14 cellular contexts compared by ENCODE assay signal in the genomic region with DNA sequence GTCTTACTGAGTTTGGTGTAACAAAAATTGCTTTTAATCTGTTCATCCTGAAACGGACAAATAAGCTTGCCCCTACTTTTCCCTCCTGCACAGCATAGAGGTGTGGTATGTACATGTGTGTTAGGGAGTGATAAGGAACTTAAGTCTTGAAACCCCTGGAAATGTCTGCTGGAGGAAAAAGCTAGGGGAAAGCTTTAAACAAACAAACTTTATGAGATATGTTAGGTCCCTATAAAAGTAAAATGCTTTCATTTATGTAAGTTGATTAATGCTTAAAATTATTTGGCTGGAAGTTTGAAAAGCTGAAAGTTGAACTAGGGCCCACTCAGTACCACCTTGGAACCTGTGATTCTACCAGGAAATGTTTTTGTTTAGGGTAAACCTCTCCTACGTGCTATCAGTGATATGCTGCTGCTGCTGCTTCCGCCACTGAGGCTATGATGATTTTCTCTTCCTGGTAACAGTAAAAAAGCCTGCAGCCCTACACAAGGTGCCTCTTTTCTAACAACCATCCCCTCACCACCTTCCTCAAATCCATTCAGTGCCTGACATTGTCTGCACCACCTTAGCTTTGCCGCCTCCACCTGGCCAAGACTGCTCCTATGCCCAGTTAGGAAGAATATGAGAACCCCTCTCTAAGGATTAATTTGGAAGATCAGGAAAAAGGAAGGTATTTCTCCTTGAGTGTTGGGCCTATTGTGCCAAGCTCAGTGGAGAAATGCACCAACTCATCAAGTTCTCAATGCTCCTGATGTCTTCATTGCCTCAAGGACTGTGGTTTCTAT. TPM values are rescaled to one million over a fixed set of nuclear protein-coding genes. Genes with fewer than 3 reads are reported as not detected.
DNase-seq lines count a peak whose midpoint lies in the region; ATAC-seq, FAIRE-seq and TF ChIP-seq lines count a peak whose summit lies in the region.
"Had no signal": no experiment of that assay in that cellular context is flagged by ENCODE, and none has a peak within 500 bp of the region (broad histone marks: within the 10 kb centered on the region; RNA-seq: fewer than 3 reads in every experiment).

No MANE protein-coding gene starts in this region.

- peaks cover 39% of the 10 kb centered on the region for H3K4me1 Mint-ChIP-seq in activated CD4-positive, alpha-beta T cell treated with anti-CD3 and anti-CD28 coated beads for 36 hours

- peak; percentile 85 for FAIRE-seq in K562 (lab: Jason Lieb, UNC)
- FAIRE-seq: kidney had no signal

- no peaks in the 10 kb centered on the region for H3K27me3 Mint-ChIP-seq in activated CD4-positive, alpha-beta T cell treated with anti-CD3 and anti-CD28 coated beads for 36 hours

- H2AFZ ChIP-seq in K562 (ENCODE audit: low read depth, low read length) (peak overlapping the region; percentile 37), parathyroid adenoma (no peak overlapping the region)

- peak; percentile 10 for DNase-seq in activated CD4-positive, alpha-beta T cell treated with anti-CD3 and anti-CD28 coated beads for 36 hours
- DNase-seq in activated CD4-positive, alpha-beta T cell treated with anti-CD3 and anti-CD28 coated beads, Interleukin-2, amount 50 U/mL, for 4 hours: no peak
- DNase-seq in MV-4-11 (lab: John Stamatoyannopoulos, UW): peak; percentile 21
- peak; percentile 66 to 91 (median 76) for DNase-seq in K562 (ENCODE audit: extremely low read depth in 1 of 4, low spot score in 3 of 4)
- DNase-seq in COR-L47 (lab: John Stamatoyannopoulos, UW): no peak
- DNase-seq in KG1 (lab: John Stamatoyannopoulos, UW): no peak
- no peak for DNase-seq in effector CD4-positive, alpha-beta T cell
- DNase-seq: activated CD4-positive, alpha-beta T cell treated with anti-CD3 and anti-CD28 coated beads for 48 hours; IMR-90; kidney; NCI-H1694 treated with DMSO at 0.1 percent for 48 hours; upper lobe of left lung had no signal

- peak overlapping the region; percentile 48 to 93; a peak in 3 of 4 replicates for H3K9ac ChIP-seq in K562 (ENCODE audit: insufficient read depth in 1 of 2, low read depth in 2 of 2, low read length in 2 of 2)
- no peak overlapping the region for H3K9ac ChIP-seq in parathyroid adenoma

- H3K4me3 ChIP-seq in K562: peak overlapping the region; percentile 90; the same call in 1 of the 2 replicates
- H3K4me3 ChIP-seq in parathyroid adenoma (ENCODE audit: low read depth, low read length): no peak overlapping the region
- H3K4me3 ChIP-seq: SJSA1, upper lobe of left lung had no signal

- H4K20me1 ChIP-seq in K562 (replicated peaks; ENCODE audit: control insufficient read depth, insufficient read depth, low read length): peaks cover 2% of the 10 kb centered on the region; the same call in 1 of the 2 replicates

- H3K9me1 ChIP-seq in K562 (ENCODE audit: control insufficient read depth, insufficient read depth, low read length): no peaks in the 10 kb centered on the region

- H3K79me2 ChIP-seq in K562 (ENCODE audit: control insufficient read depth, insufficient read depth, low read length) (peaks cover 64% of the 10 kb centered on the region), parathyroid adenoma (peaks cover 7% of the 10 kb centered on the region)

- intact Hi-C loops in activated CD4-positive, alpha-beta T cell treated with anti-CD3 and anti-CD28 coated beads for 36 hours (cut with DNase I, micrococcal nuclease): loop anchor here (5.0 kb wide), 3 partner anchors 547 to 1843 kb away; partner anchors contain the start of genes SMCHD1 (in 1 of the 2) and THOC1 (in 1 of the 2)
- intact Hi-C loops in K562 (cut with micrococcal nuclease): loop anchor here (1.0 kb wide), 2 partner anchors 16 to 72 kb away; no protein-coding TSS in a partner anchor

- TF ChIP-seq CTCF in K562 (IDR thresholded peaks at IDR 0.05 in 2 of 3, conservative IDR thresholded peaks at IDR 0.05 in 1 of 3; ENCODE audit: insufficient read depth in 2 of 3, low read depth in 1 of 3, low read length in 3 of 3) (0 out of 6 replicates have a peak, but pooled peaks of 1 of the 3 experiments have one; percentile 22), parathyroid adenoma (IDR thresholded peaks at IDR 0.05) (peak; percentile 12)

- CTCF ChIA-PET in activated CD4-positive, alpha-beta T cell treated with anti-CD3 and anti-CD28 coated beads for 36 hours (lab: Charles Lee): interaction anchor here (0.8 to 2.5 kb wide), 6 partner anchors 16 to 101 kb away, joined by 3 to 22 read pairs (median 4); partner anchors contain the start of gene ENOSF1
- CTCF ChIA-PET in K562 (lab: Yijun Ruan, JAX; ENCODE audit: low intra/inter-chr PET ratio): interaction anchor here (0.8 kb wide), 1 partner anchor 73 kb away, joined by 3 read pairs; no protein-coding TSS in a partner anchor

- peak in 1 of 2 experiments; percentile 46; a peak in 2 of 4 replicates for TF ChIP-seq RAD21 in K562 (CRISPR knock-in tag; conservative IDR thresholded peaks at IDR 0.05 in 1 of 2, IDR thresholded peaks at IDR 0.05 in 1 of 2)

- H3K27ac ChIP-seq in K562 (ENCODE audit: extremely low read depth, low read depth, low read length) (peak overlapping the region; percentile 97), parathyroid adenoma (no peak overlapping the region)
- H3K27ac ChIP-seq: SJSA1 had no signal

- peak; percentile 55; the same call in 1 of the 2 replicates for TF ChIP-seq POLR2A in K562 (conservative IDR thresholded peaks at IDR 0.05)

- H3K4me2 ChIP-seq in K562 (ENCODE audit: insufficient read depth, low read length) (peak overlapping the region; percentile 93), parathyroid adenoma (ENCODE audit: low read length) (no peak overlapping the region)

- no peak for ATAC-seq in activated CD4-positive, alpha-beta T cell treated with anti-CD3 and anti-CD28 coated beads for 36 hours
- peak; percentile 44 for ATAC-seq in K562

- peak; percentile 85 for TF ChIP-seq EP300 in K562 (IDR thresholded peaks at IDR 0.05; ENCODE audit: low read length)

- H3K27me3 ChIP-seq in K562 (ENCODE audit: control insufficient read depth in 2 of 2, insufficient read depth in 2 of 2, low read length in 2 of 2) (no peaks in the 10 kb centered on the region), parathyroid adenoma (ENCODE audit: control insufficient read depth, insufficient read depth, low read length) (no peaks in the 10 kb centered on the region)
- H3K27me3 ChIP-seq: SJSA1, upper lobe of left lung had no signal

- under 1% methylated on average over 4 of the region's 4 CpGs for WGBS in K562 (ENCODE audit: insufficient coverage, low coverage, missing lambda C conversion rate)

- no peaks in the 10 kb centered on the region for H3K9me3 Mint-ChIP-seq in activated CD4-positive, alpha-beta T cell treated with anti-CD3 and anti-CD28 coated beads for 36 hours (ENCODE audit: low read depth)

- POLR2A ChIA-PET in activated CD4-positive, alpha-beta T cell treated with anti-CD3 and anti-CD28 coated beads for 36 hours (lab: Charles Lee): interaction anchor here (1.3 kb wide), 1 partner anchor 16 kb away, joined by 3 read pairs; no protein-coding TSS in a partner anchor
- POLR2A ChIA-PET in K562 (lab: Yijun Ruan, JAX): interaction anchor here (0.7 to 3.9 kb wide), 13 partner anchors 9 to 142 kb away, joined by 4 to 37 read pairs (median 7); no protein-coding TSS in a partner anchor

- BruUV-seq in K562 (replicated peaks; lab: Mats Ljungman, UMichigan): no TSS peak

- H3K9me3 ChIP-seq in K562 (replicated peaks; ENCODE audit: control insufficient read depth, insufficient read depth, low read depth, low read length): no peaks in the 10 kb centered on the region
- no peaks in the 10 kb centered on the region for H3K9me3 ChIP-seq in parathyroid adenoma (ENCODE audit: control insufficient read depth, low read length)
- H3K9me3 ChIP-seq: SJSA1, upper lobe of left lung had no signal

- peaks cover 6% of the 10 kb centered on the region for H3K36me3 Mint-ChIP-seq in activated CD4-positive, alpha-beta T cell treated with anti-CD3 and anti-CD28 coated beads for 36 hours (ENCODE audit: low read depth)

- H3K4me3 Mint-ChIP-seq in activated CD4-positive, alpha-beta T cell treated with anti-CD3 and anti-CD28 coated beads for 36 hours: peak overlapping the region; percentile 39

- in situ Hi-C loops in K562 (cut with MboI): no loop called here

- H3K4me1 ChIP-seq in K562 (replicated peaks in 1 of 2; ENCODE audit: control insufficient read depth in 2 of 2, insufficient read depth in 2 of 2, low read length in 2 of 2) (peaks cover 26 to 27% of the 10 kb centered on the region in 2 experiments), parathyroid adenoma (peaks cover 3% of the 10 kb centered on the region)

- peaks cover 3% of the 10 kb centered on the region; the same call in 2 of the 3 replicates for H3K36me3 ChIP-seq in K562 (ENCODE audit: control insufficient read depth, insufficient read depth, low read length)
- H3K36me3 ChIP-seq in parathyroid adenoma (ENCODE audit: control insufficient read depth, insufficient read depth, low read length): no peaks in the 10 kb centered on the region
- H3K36me3 ChIP-seq: upper lobe of left lung had no signal

- peak overlapping the region; percentile 56 for H3K27ac Mint-ChIP-seq in activated CD4-positive, alpha-beta T cell treated with anti-CD3 and anti-CD28 coated beads for 36 hours

TF ChIP-seq in K562, 482 proteins besides CTCF, POLR2A, EP300 and RAD21 (continues in another document):
- peak; percentile 22; the same call in 1 of the 2 replicates for TF ChIP-seq ZNF316 (IDR thresholded peaks at IDR 0.05)
- TF ChIP-seq WHSC1 (IDR thresholded peaks at IDR 0.05; ENCODE audit: low read length): no peak
- TF ChIP-seq FOXM1 (IDR thresholded peaks at IDR 0.05; ENCODE audit: low read depth): peak; percentile 70
- no peak for TF ChIP-seq FOXM1 (CRISPR knock-in tag; IDR thresholded peaks at IDR 0.05; ENCODE audit: low read depth)

RNA-seq across cellular contexts. Expression of gene YES1, which starts 2.5 kb away (rescaled TPM):
- 10 to 100 TPM; 13.1 to 14.2 TPM for total RNA-seq in activated CD4-positive, alpha-beta T cell treated with anti-CD3 and anti-CD28 coated beads for 36 hours
- total RNA-seq in K562 (2011; cell fraction: chromatin; rRNA removed; ENCODE audit: low replicate concordance): 86.2 and 96.5 TPM in 2 replicates
- total RNA-seq in K562 (2011; cell fraction: nucleolus; rRNA removed): 21.8 and 24.5 TPM in 2 replicates
- 46.6 and 65.3 TPM in 2 replicates for total RNA-seq in K562 (2011; cell fraction: nucleoplasm; rRNA removed)
- total RNA-seq in K562 (2014; rRNA removed): 61.9 and 108 TPM in 2 replicates
- total RNA-seq in K562 (2014; rRNA removed; fragmentation: Illumina TruSeq; extraction: Trizol): 115 and 149 TPM in 2 replicates
- total RNA-seq in K562 (2015; rRNA removed; fragmentation: Illumina TruSeq; extraction: Trizol): 75.4 and 77.7 TPM in 2 replicates
- total RNA-seq in K562 (2021): 90.6 and 99.4 TPM in 2 replicates
- polyA plus RNA-seq in K562 (2011; rRNA removed): 54.6 and 59.9 TPM in 2 replicates
- polyA plus RNA-seq in K562 (2011; cell fraction: cytosol; rRNA removed): 31.2 and 49.4 TPM in 2 replicates
- polyA plus RNA-seq in K562 (2011; cell fraction: nucleus; rRNA removed): 22.9 and 25.6 TPM in 2 replicates
- 42.1 and 45.3 TPM in 2 replicates for polyA plus RNA-seq in K562 (2012)
- 70.6 and 78.9 TPM in 2 replicates for polyA plus RNA-seq in K562 (2014; fragmentation: Illumina TruSeq; extraction: Trizol)
- 10 to 100 TPM; 37.2 to 54.6 TPM for polyA plus RNA-seq in K562 (2014; fragmentation: Nextera tagmentation; extraction: Ambion mirVana)
- polyA plus RNA-seq in K562 (2014; rRNA removed): 77.8 and 112 TPM in 2 replicates
- 72.0 and 108 TPM in 2 replicates for polyA minus RNA-seq in K562 (2011; rRNA and poly(A)+ RNA removed)
- 50.5 and 77.5 TPM in 2 replicates for polyA minus RNA-seq in K562 (2011; cell fraction: cytosol; rRNA and poly(A)+ RNA removed)
- 17.6 and 34.7 TPM in 2 replicates for polyA minus RNA-seq in K562 (2011; cell fraction: nucleus; rRNA and poly(A)+ RNA removed)

Comparison
In these comparisons a context has a peak if more than half of its experiments do, and no peak if none do; other contexts are left out.
1. DNase-seq: peak in activated CD4-positive, alpha-beta T cell treated with anti-CD3 and anti-CD28 coated beads for 36 hours (single experiment), MV-4-11 (single experiment) and K562 (4 of 4); none in activated CD4-positive, alpha-beta T cell treated with anti-CD3 and anti-CD28 coated beads, Interleukin-2, amount 50 U/mL, for 4 hours (0 of 2), COR-L47 (single experiment), KG1 (single experiment) and effector CD4-positive, alpha-beta T cell (single experiment).